Comparison of ENCODE assay signal across 10 cellular contexts in the genomic region with DNA sequence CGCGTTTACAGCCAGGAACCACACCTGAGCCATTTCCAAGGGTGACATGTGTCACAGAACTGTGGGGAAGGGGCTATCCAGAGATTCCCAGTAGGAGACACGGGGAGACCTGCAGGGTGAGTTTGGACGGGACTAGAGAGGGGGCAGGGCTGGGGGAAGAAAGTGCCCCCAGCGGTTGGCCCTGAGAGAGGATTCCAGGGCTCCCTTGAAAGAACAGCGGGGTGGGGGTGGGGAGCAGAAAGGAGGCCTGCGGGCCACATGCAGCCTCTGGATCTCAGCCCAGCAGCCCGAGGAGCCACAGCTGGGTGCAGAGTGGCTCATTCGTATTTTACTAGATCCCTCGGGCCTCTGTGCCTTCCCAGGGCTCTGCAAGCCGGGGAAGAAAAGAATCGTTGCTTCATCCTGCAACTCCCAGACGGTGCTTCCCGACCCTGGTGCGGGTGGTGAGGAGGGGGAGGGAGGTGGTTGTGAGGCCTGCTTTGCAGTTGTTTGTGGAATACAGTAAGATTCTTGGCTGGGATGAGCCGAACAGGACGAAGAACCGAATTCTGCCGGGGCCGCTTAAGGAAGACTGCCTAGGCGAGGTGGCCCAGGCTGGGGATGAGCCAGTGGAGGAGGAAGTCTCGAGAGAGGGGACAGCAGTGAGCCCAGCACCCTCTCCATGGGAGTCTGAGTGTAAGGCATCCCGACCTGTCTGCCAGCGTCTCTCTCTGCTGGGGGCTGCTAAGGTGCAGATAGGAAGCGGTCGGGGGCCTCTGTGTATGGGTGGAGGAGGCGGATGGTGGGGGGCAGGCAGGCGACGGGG. TPM values are rescaled to one million over a fixed set of nuclear protein-coding genes. Genes with fewer than 3 reads are reported as not detected.
DNase-seq lines count a peak whose midpoint lies in the region; ATAC-seq and TF ChIP-seq lines count a peak whose summit lies in the region.
"Had no signal": no experiment of that assay in that cellular context is flagged by ENCODE, and none has a peak within 500 bp of the region (broad histone marks: within the 10 kb centered on the region; RNA-seq: fewer than 3 reads in every experiment).

No MANE protein-coding gene starts in this region.

- H3K27ac Mint-ChIP-seq in Calu3 (ENCODE audit: unreplicated experiment), result no peak overlapping the region

- CTCF ChIA-PET in Calu3 (lab: Charles Lee), result interaction anchor here (0.6 kb wide), 1 partner anchor 29 kb away, joined by 3 read pairs; no protein-coding TSS in a partner anchor

- BruUV-seq in Calu3 (replicated peaks; lab: Mats Ljungman, UMichigan), result no TSS peak

- peaks cover 40% of the 10 kb centered on the region for H3K27me3 Mint-ChIP-seq in Calu3 (ENCODE audit: unreplicated experiment)

- H3K36me3 ChIP-seq in muscle layer of duodenum (ENCODE audit: control insufficient read depth in 1 of 2, insufficient read depth in 2 of 2, low read length in 2 of 2), result no peaks in the 10 kb centered on the region

- H3K9me3 Mint-ChIP-seq in Calu3 (ENCODE audit: low read depth, unreplicated experiment), result no peaks in the 10 kb centered on the region

- intact Hi-C loops in Calu3 (cut with micrococcal nuclease; ENCODE audit: unreplicated experiment), result no loop called here

- H3K4me3 Mint-ChIP-seq in Calu3 (ENCODE audit: low read depth, unreplicated experiment), result peak overlapping the region; percentile 41

- DNase-seq in Calu3 (no peak), NCI-H1092 (lab: John Stamatoyannopoulos, UW) (peak; percentile 11), ecto neural progenitor cell (ENCODE audit: low spot score) (peak; percentile 69), NCI-H510A treated with DMSO at 0.1 percent for 48 hours (lab: John Stamatoyannopoulos, UW) (no peak), amniotic stem cell (lab: John Stamatoyannopoulos, UW) (no peak), SW 1271 (lab: John Stamatoyannopoulos, UW) (no peak)
- DNase-seq: activated CD4-positive, alpha-beta T cell treated with anti-CD3 and anti-CD28 coated beads, Interleukin-2, amount 50 U/mL, for 1 hour; NCI-H187 had no signal

- H3K4me3 ChIP-seq in muscle layer of duodenum (ENCODE audit: low read depth in 1 of 2, low read length in 2 of 2), result peak overlapping the region; percentile 21 to 45

- H3K27ac ChIP-seq in muscle layer of duodenum (ENCODE audit: low read length), result peak overlapping the region; percentile 71

- no peaks in the 10 kb centered on the region for H3K9me3 ChIP-seq in muscle layer of duodenum (ENCODE audit: control insufficient read depth in 1 of 2, low read length in 2 of 2)

- TF ChIP-seq CTCF in Calu3 (IDR thresholded peaks at IDR 0.05; ENCODE audit: unreplicated experiment), result no peak

- peaks cover 0 to 19% of the 10 kb centered on the region in 2 donors for H3K4me1 ChIP-seq in muscle layer of duodenum (ENCODE audit: control insufficient read depth in 1 of 2, insufficient read depth in 2 of 2, low read length in 2 of 2)

- H3K36me3 Mint-ChIP-seq in Calu3 (ENCODE audit: insufficient read depth, unreplicated experiment), result peaks cover 4% of the 10 kb centered on the region

- peaks cover 5% of the 10 kb centered on the region for H3K27me3 ChIP-seq in muscle layer of duodenum (ENCODE audit: low read depth, low read length)

- no peaks in the 10 kb centered on the region for H3K4me1 Mint-ChIP-seq in Calu3 (ENCODE audit: low read depth, unreplicated experiment)

- no peak for ATAC-seq in GM21526 (IDR thresholded peaks at IDR 0.05; ENCODE audit: low FRiP score, unreplicated experiment)

RNA-seq across cellular contexts. Expression of a gene that starts 36.1 kb away (rescaled TPM):
- total RNA-seq in Calu3 (2022), result 23.3 and 23.8 TPM in 2 replicates

RNA-seq across cellular contexts. Expression of a gene that starts 46.8 kb away (rescaled TPM):
- total RNA-seq in Calu3 (2022), result 27.2 and 28.6 TPM in 2 replicates

Comparison
In these comparisons a context has a peak if more than half of its experiments do, and no peak if none do; other contexts are left out.
1. DNase-seq: peak in NCI-H1092 (single experiment) and ecto neural progenitor cell (single experiment); none in Calu3 (single experiment), NCI-H510A treated with DMSO at 0.1 percent for 48 hours (single experiment), amniotic stem cell (single experiment) and SW 1271 (0 of 2).